In the genomic region with DNA sequence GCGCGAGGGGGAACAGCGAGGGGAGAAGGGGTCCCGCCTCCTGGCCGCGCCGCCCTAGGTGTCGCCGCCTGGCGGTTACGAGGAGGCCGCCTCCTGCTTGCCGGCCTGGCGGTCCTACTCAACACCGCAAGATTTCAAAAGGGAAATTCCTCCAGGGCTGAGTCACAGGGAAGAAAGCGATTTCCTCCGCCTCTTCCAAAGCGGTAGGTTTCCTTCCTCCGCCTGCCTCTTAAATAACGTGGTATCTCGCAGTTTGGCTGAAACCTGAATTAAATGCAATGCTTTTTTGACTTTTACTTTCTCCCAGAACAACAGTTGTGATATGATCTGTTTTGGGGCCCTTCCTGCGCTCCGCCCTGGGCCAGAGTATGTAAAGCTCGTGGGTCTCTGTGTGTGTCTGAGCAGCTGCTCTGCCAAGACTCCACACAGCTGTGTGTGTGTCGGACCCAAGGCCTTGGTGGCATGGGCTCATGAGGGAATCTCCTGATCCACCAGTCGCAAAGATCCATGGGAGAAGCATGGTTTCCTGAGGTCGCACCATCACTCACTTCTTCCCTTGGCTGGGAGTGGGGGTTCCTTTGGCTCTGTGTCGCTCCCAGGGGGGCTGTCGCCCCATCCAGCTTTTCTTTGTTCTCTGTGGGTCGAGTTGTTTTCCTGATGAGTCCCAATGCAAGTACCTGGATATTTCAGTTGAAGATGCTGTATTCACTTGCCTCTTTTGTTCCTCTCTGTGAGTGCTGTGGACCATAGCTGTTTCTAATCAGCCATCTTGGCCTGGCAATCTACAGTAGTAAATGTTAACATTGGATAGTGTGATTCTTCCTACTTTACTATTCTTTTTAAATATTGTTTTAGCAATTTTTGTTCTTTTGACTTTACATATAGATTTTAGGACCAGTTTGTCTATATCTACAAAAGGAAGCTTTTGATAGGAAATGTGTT, we compare ENCODE assay signal across 8 cellular contexts. TPM values are rescaled to one million over a fixed set of nuclear protein-coding genes. Genes with fewer than 3 reads are reported as not detected.
A peak's percentile ranks its signal among the peaks of the same experiment; 100 is the strongest.
DNase-seq lines count a peak whose midpoint lies in the region; ATAC-seq and TF ChIP-seq lines count a peak whose summit lies in the region.

No MANE protein-coding gene starts in this region.

- H3K27me3 ChIP-seq in BJ (ENCODE audit: control insufficient read depth, insufficient read depth, low read length), result no peaks in the 10 kb centered on the region

- peaks cover 1% of the 10 kb centered on the region for H3K9me3 Mint-ChIP-seq in activated naive CD4-positive, alpha-beta T cell treated with anti-CD3 and anti-CD28 coated beads, Interleukin-2, amount 10 ng/mL, durations not matched to agents 7 days and 5 days

- no peaks in the 10 kb centered on the region for H3K36me3 ChIP-seq in BJ (ENCODE audit: control insufficient read depth, insufficient read depth, low read length)

- H3K27ac ChIP-seq in RWPE1, result peak overlapping the region; percentile 74
- H3K27ac ChIP-seq in substantia nigra (ENCODE audit: low read depth, low read length, poor library complexity, severe bottlenecking), result peak overlapping the region; percentile 69

- TF ChIP-seq CTCF in BJ (IDR thresholded peaks at IDR 0.05; ENCODE audit: insufficient read depth, low read depth, low read length), result peak; percentile 93
- peak; percentile 69 for TF ChIP-seq CTCF in RWPE1 (conservative IDR thresholded peaks at IDR 0.05; ENCODE audit: low read depth)
- no peak for TF ChIP-seq CTCF in omental fat pad (IDR thresholded peaks at IDR 0.05)

- peaks cover 26% of the 10 kb centered on the region for H3K4me1 Mint-ChIP-seq in activated naive CD4-positive, alpha-beta T cell treated with anti-CD3 and anti-CD28 coated beads, Interleukin-2, amount 10 ng/mL, durations not matched to agents 7 days and 5 days

- DNase-seq in BJ (ENCODE audit: low read depth), result peak; percentile 54
- peak; percentile 57 for DNase-seq in GOT3 (lab: John Stamatoyannopoulos, UW)
- DNase-seq in RWPE1 (ENCODE audit: low spot score), result peak; percentile 86
- peak; percentile 52 for DNase-seq in activated naive CD4-positive, alpha-beta T cell treated with anti-CD3 and anti-CD28 coated beads, Interleukin-2, amount 10 ng/mL, durations not matched to agents 7 days and 5 days
- DNase-seq in glomerular endothelial cell (ENCODE audit: extremely low read depth, low read depth, low spot score), result peak; percentile 80
- peak; percentile 43 for DNase-seq in omental fat pad (ENCODE audit: low spot score)
- DNase-seq in substantia nigra (lab: John Stamatoyannopoulos, UW), result peak in 41 of 49 donors; percentile 7 to 67 (median 37)
- DNase-seq in NCI-H345 treated with DMSO at 0.1 percent for 48 hours (lab: John Stamatoyannopoulos, UW; ENCODE audit: unreplicated experiment), result no peak

- peak overlapping the region; percentile 46 for H3K4me3 ChIP-seq in BJ (ENCODE audit: low read depth, low read length)

- H3K36me3 Mint-ChIP-seq in activated naive CD4-positive, alpha-beta T cell treated with anti-CD3 and anti-CD28 coated beads, Interleukin-2, amount 10 ng/mL, durations not matched to agents 7 days and 5 days, result no peaks in the 10 kb centered on the region

- ATAC-seq in omental fat pad (ENCODE audit: low FRiP score), result peak; percentile 95

- POLR2A ChIA-PET in BJ (lab: Charles Lee) (interaction anchor here (0.7 kb wide), 1 partner anchor 10 kb away, joined by 3 read pairs; no protein-coding TSS in a partner anchor), RWPE1 (lab: Yijun Ruan, JAX; ENCODE audit: low non-redundant PET) (no interaction called here)

- H3K27ac Mint-ChIP-seq in activated naive CD4-positive, alpha-beta T cell treated with anti-CD3 and anti-CD28 coated beads, Interleukin-2, amount 10 ng/mL, durations not matched to agents 7 days and 5 days, result no peak overlapping the region

- peaks cover 23% of the 10 kb centered on the region for H3K27me3 Mint-ChIP-seq in activated naive CD4-positive, alpha-beta T cell treated with anti-CD3 and anti-CD28 coated beads, Interleukin-2, amount 10 ng/mL, durations not matched to agents 7 days and 5 days

- H3K4me3 Mint-ChIP-seq in activated naive CD4-positive, alpha-beta T cell treated with anti-CD3 and anti-CD28 coated beads, Interleukin-2, amount 10 ng/mL, durations not matched to agents 7 days and 5 days, result no peak overlapping the region

- CTCF ChIA-PET in BJ (lab: Yijun Ruan, JAX), result interaction anchor here (0.6 to 3.6 kb wide), 8 partner anchors 9 to 582 kb away, joined by 3 to 26 read pairs (median 4); no protein-coding TSS in a partner anchor
- CTCF ChIA-PET in RWPE1 (lab: Yijun Ruan, JAX), result interaction anchor here (0.6 to 1.6 kb wide), 8 partner anchors 10 to 813 kb away, joined by 3 to 5 read pairs (median 3); no protein-coding TSS in a partner anchor
- CTCF ChIA-PET in activated naive CD4-positive, alpha-beta T cell treated with anti-CD3 and anti-CD28 coated beads, Interleukin-2, amount 10 ng/mL, durations not matched to agents 7 days and 5 days (lab: Charles Lee), result interaction anchor here (0.6 to 3.0 kb wide), 6 partner anchors 10 to 969 kb away, joined by 3 to 20 read pairs (median 4); no protein-coding TSS in a partner anchor

RNA-seq across cellular contexts. Expression of gene NOTCH4, which starts 31.6 kb away (rescaled TPM):
- polyA plus RNA-seq in BJ (2011; rRNA removed), result 0.40 and 0.42 TPM in 2 replicates
- polyA minus RNA-seq in BJ (2011; rRNA and poly(A)+ RNA removed), result 0.14 and 0.31 TPM in 2 replicates
- total RNA-seq in glomerular endothelial cell, result 66.1 and 242 TPM in 2 replicates
- 100 to 1,000 TPM in 1 of 4 donors, 10 to 100 TPM in 3; 15.1 to 208 (median 49.7) TPM for total RNA-seq in omental fat pad

Comparison
In these comparisons a context has a peak if more than half of its experiments do, and no peak if none do; other contexts are left out.
1. CTCF ChIP-seq: peak in BJ (single experiment) and RWPE1 (single experiment); none in omental fat pad (0 of 3).